In genomic region chr12:114875323-114875722, GRCh38 we compare ENCODE assay signal across 28 cellular contexts.
"Had no signal": no experiment of that assay in that cellular context is flagged by ENCODE, and none has a peak within 500 bp of the region (broad histone marks: within the 10 kb centered on the region; RNA-seq: fewer than 3 reads in every experiment).

No MANE protein-coding gene starts in this region.

- H3K9me3 ChIP-seq: ascending aorta, body of pancreas had no signal

- DNase-seq: activated B cell treated with CpG ODN at 0.5 μM for 24 hours; activated CD4-positive, alpha-beta T cell treated with anti-CD3 and anti-CD28 coated beads for 1 hour; activated CD4-positive, alpha-beta T cell treated with anti-CD3 and anti-CD28 coated beads, Interleukin-2, amount 10 ng/mL, durations not matched to agents 24 days and 14 days; activated CD4-positive, alpha-beta T cell treated with anti-CD3 and anti-CD28 coated beads, Interleukin-2, amount 50 U/mL, for 48 hours; activated CD8-positive, alpha-beta memory T cell treated with anti-CD3 and anti-CD28 coated beads for 24 hours; activated effector memory CD4-positive, alpha-beta T cell treated with anti-CD3 and anti-CD28 coated beads, Interleukin-2, amount 50 U/mL, for 16 hours; activated naive CD4-positive, alpha-beta T cell treated with Interleukin-2 at 50 U/mL for 16 hours; activated naive CD8-positive, alpha-beta T cell treated with anti-CD3 and anti-CD28 coated beads, Interleukin-2, amount 50 U/mL, for 24 hours; activated T-cell treated with anti-CD3 and anti-CD28 coated beads, Interleukin-2, amount 50 U/mL, for 4 hours; amniotic stem cell; body of pancreas; central memory CD4-positive, alpha-beta T cell; NCI-H1092; NCI-H1417; NCI-H1930; NCI-H2107; NCI-H345; NCI-H524; NCI-H774; SIG-M5; T-cell; T-helper 2 cell; T1000 had no signal

- H3K36me3 ChIP-seq: ascending aorta had no signal

- H3K4me1 ChIP-seq: ascending aorta, body of pancreas had no signal

- H3K9me3 Mint-ChIP-seq: activated B cell treated with CpG ODN at 0.5 μM for 24 hours; activated CD4-positive, alpha-beta T cell treated with anti-CD3 and anti-CD28 coated beads, Interleukin-2, amount 10 ng/mL, durations not matched to agents 24 days and 14 days; activated naive CD8-positive, alpha-beta T cell treated with anti-CD3 and anti-CD28 coated beads, Interleukin-2, amount 50 U/mL, for 24 hours; activated T-cell treated with anti-CD3 and anti-CD28 coated beads, Interleukin-2, amount 50 U/mL, for 4 hours had no signal

- ATAC-seq: activated naive CD4-positive, alpha-beta T cell treated with anti-CD3 and anti-CD28 coated beads, Interleukin-2, amount 50 U/mL, for 72 hours; activated naive CD8-positive, alpha-beta T cell treated with anti-CD3 and anti-CD28 coated beads, Interleukin-2, amount 50 U/mL, for 24 hours; activated T-cell treated with anti-CD3 and anti-CD28 coated beads, Interleukin-2, amount 50 U/mL, for 4 hours; body of pancreas; T-cell had no signal

- H3K27ac ChIP-seq: ascending aorta, body of pancreas, KMS-11 had no signal

- H3K27ac Mint-ChIP-seq: activated B cell treated with CpG ODN at 0.5 μM for 24 hours; activated CD4-positive, alpha-beta T cell treated with anti-CD3 and anti-CD28 coated beads, Interleukin-2, amount 10 ng/mL, durations not matched to agents 24 days and 14 days; activated naive CD4-positive, alpha-beta T cell treated with anti-CD3 and anti-CD28 coated beads, Interleukin-2, amount 50 U/mL, for 72 hours; activated naive CD8-positive, alpha-beta T cell treated with anti-CD3 and anti-CD28 coated beads, Interleukin-2, amount 50 U/mL, for 24 hours; T-cell had no signal

- FAIRE-seq: bronchial epithelial cell, TTC549 had no signal

- H3K4me3 ChIP-seq: ascending aorta, body of pancreas had no signal

- H3K4me1 Mint-ChIP-seq: activated B cell treated with CpG ODN at 0.5 μM for 24 hours; activated CD4-positive, alpha-beta T cell treated with anti-CD3 and anti-CD28 coated beads, Interleukin-2, amount 10 ng/mL, durations not matched to agents 24 days and 14 days; activated naive CD8-positive, alpha-beta T cell treated with anti-CD3 and anti-CD28 coated beads, Interleukin-2, amount 50 U/mL, for 24 hours; T-cell had no signal

- H3K27me3 Mint-ChIP-seq: activated B cell treated with CpG ODN at 0.5 μM for 24 hours; activated CD4-positive, alpha-beta T cell treated with anti-CD3 and anti-CD28 coated beads, Interleukin-2, amount 10 ng/mL, durations not matched to agents 24 days and 14 days; activated naive CD8-positive, alpha-beta T cell treated with anti-CD3 and anti-CD28 coated beads, Interleukin-2, amount 50 U/mL, for 24 hours; T-cell had no signal

- H3K4me3 Mint-ChIP-seq: activated B cell treated with CpG ODN at 0.5 μM for 24 hours; activated CD4-positive, alpha-beta T cell treated with anti-CD3 and anti-CD28 coated beads, Interleukin-2, amount 10 ng/mL, durations not matched to agents 24 days and 14 days; activated naive CD8-positive, alpha-beta T cell treated with anti-CD3 and anti-CD28 coated beads, Interleukin-2, amount 50 U/mL, for 24 hours; activated T-cell treated with anti-CD3 and anti-CD28 coated beads, Interleukin-2, amount 50 U/mL, for 4 hours; T-cell had no signal

- H3K27me3 ChIP-seq: ascending aorta, body of pancreas had no signal
